ENCODE assay signal across 9 cellular contexts in genomic region chr14:35827678-35828472, GRCh38. TPM values are rescaled to one million over a fixed set of nuclear protein-coding genes. Genes with fewer than 3 reads are reported as not detected.
DNase-seq lines count a peak whose midpoint lies in the region; ATAC-seq and TF ChIP-seq lines count a peak whose summit lies in the region.
"Had no signal": no experiment of that assay in that cellular context is flagged by ENCODE, and none has a peak within 500 bp of the region (broad histone marks: within the 10 kb centered on the region; RNA-seq: fewer than 3 reads in every experiment).

No MANE protein-coding gene starts in this region.

- CTCF ChIA-PET in activated B cell treated with CpG ODN at 0.5 μM for 24 hours (lab: Charles Lee) = no interaction called here

- TF ChIP-seq POLR2A in stomach (IDR thresholded peaks at IDR 0.05) = no peak

- no peak overlapping the region for H3K27ac Mint-ChIP-seq in stimulated activated naive CD8-positive, alpha-beta T cell treated with anti-CD3 and anti-CD28 coated beads, Interleukin-15, Interleukin-2, amounts not matched to agents 100 ng/mL and 50 ng/mL, for 24 hours
- no peak overlapping the region for H3K27ac Mint-ChIP-seq in activated B cell treated with CpG ODN at 0.5 μM for 24 hours

- POLR2A ChIA-PET in activated B cell treated with CpG ODN at 0.5 μM for 24 hours (lab: Charles Lee) = interaction anchor here (0.6 kb wide), 1 partner anchor 35 kb away, joined by 3 read pairs; no protein-coding TSS in a partner anchor

- peak overlapping the region; percentile 91 for H3K4me3 Mint-ChIP-seq in stimulated activated naive CD8-positive, alpha-beta T cell treated with anti-CD3 and anti-CD28 coated beads, Interleukin-15, Interleukin-2, amounts not matched to agents 100 ng/mL and 50 ng/mL, for 24 hours
- peak overlapping the region; percentile 87 for H3K4me3 Mint-ChIP-seq in activated B cell treated with CpG ODN at 0.5 μM for 24 hours

- H3K36me3 ChIP-seq in iPS-15b (ENCODE audit: control insufficient read depth, insufficient read depth, low read length) (no peaks in the 10 kb centered on the region), stomach (peaks cover 4 to 16% (median 14%) of the 10 kb centered on the region in 4 donors)

- H3K4me1 ChIP-seq in iPS-15b (ENCODE audit: control insufficient read depth, insufficient read depth, low read length) (no peaks in the 10 kb centered on the region), stomach (peaks cover 6 to 17% (median 10%) of the 10 kb centered on the region in 4 donors)

- H3K27me3 ChIP-seq in iPS-15b (ENCODE audit: control insufficient read depth, insufficient read depth, low read length) (no peaks in the 10 kb centered on the region), stomach (no peaks in the 10 kb centered on the region)

- peaks cover 13% of the 10 kb centered on the region for H3K36me3 Mint-ChIP-seq in stimulated activated naive CD8-positive, alpha-beta T cell treated with anti-CD3 and anti-CD28 coated beads, Interleukin-15, Interleukin-2, amounts not matched to agents 100 ng/mL and 50 ng/mL, for 24 hours (ENCODE audit: low read depth)
- peaks cover 14% of the 10 kb centered on the region for H3K36me3 Mint-ChIP-seq in activated B cell treated with CpG ODN at 0.5 μM for 24 hours (ENCODE audit: low read depth)

- H3K27me3 Mint-ChIP-seq in stimulated activated naive CD8-positive, alpha-beta T cell treated with anti-CD3 and anti-CD28 coated beads, Interleukin-15, Interleukin-2, amounts not matched to agents 100 ng/mL and 50 ng/mL, for 24 hours = no peaks in the 10 kb centered on the region
- H3K27me3 Mint-ChIP-seq in activated B cell treated with CpG ODN at 0.5 μM for 24 hours = no peaks in the 10 kb centered on the region

- H3K27ac ChIP-seq in stomach = no peak overlapping the region

- H3K4me3 ChIP-seq in iPS-15b (ENCODE audit: low read depth, low read length) (peak overlapping the region; percentile 100), stomach (no peak overlapping the region)

- no peak for TF ChIP-seq CTCF in activated B cell treated with CpG ODN at 0.5 μM for 24 hours (IDR thresholded peaks at IDR 0.05)
- no peak for TF ChIP-seq CTCF in stomach (IDR thresholded peaks at IDR 0.05)

- no peak for ATAC-seq in stimulated activated naive CD8-positive, alpha-beta T cell treated with anti-CD3 and anti-CD28 coated beads, Interleukin-15, Interleukin-2, amounts not matched to agents 100 U/mL and 50 U/mL, for 24 hours
- ATAC-seq in activated B cell treated with CpG ODN at 0.5 μM for 24 hours (ENCODE audit: low read depth) (no peak), HG02798 (IDR thresholded peaks at IDR 0.05; ENCODE audit: poor library complexity, unreplicated experiment) (no peak), HG03439 (IDR thresholded peaks at IDR 0.05; ENCODE audit: unreplicated experiment) (no peak)
- ATAC-seq: activated CD4-positive, CD25-positive, alpha-beta regulatory T cell treated with anti-CD3 and anti-CD28 coated beads, Interleukin-2, amount 50 U/mL, for 24 hours had no signal

- H3K9ac ChIP-seq in iPS-15b (ENCODE audit: low read depth, low read length) = no peak overlapping the region

- intact Hi-C loops in activated B cell treated with CpG ODN at 0.5 μM for 24 hours (cut with micrococcal nuclease) (loop anchor here (5.0 to 10.0 kb wide), 4 partner anchors 781 to 1293 kb away; partner anchors contain the start of genes CFL2, EAPP and FAM177A1), stomach (cut with DNase I; ENCODE audit: low total_unique reads) (no loop called here)

- no peak for DNase-seq in stimulated activated naive CD8-positive, alpha-beta T cell treated with anti-CD3 and anti-CD28 coated beads, Interleukin-15, Interleukin-2, amounts not matched to agents 100 U/mL and 50 U/mL, for 24 hours
- DNase-seq in activated B cell treated with CpG ODN at 0.5 μM for 24 hours (no peak), stomach (no peak), AG08396 (ENCODE audit: low spot score) (no peak)

- no peak for TF ChIP-seq EP300 in stomach (IDR thresholded peaks at IDR 0.05)

- H3K4me1 Mint-ChIP-seq in stimulated activated naive CD8-positive, alpha-beta T cell treated with anti-CD3 and anti-CD28 coated beads, Interleukin-15, Interleukin-2, amounts not matched to agents 100 ng/mL and 50 ng/mL, for 24 hours (ENCODE audit: low read depth) = peaks cover 24% of the 10 kb centered on the region
- H3K4me1 Mint-ChIP-seq in activated B cell treated with CpG ODN at 0.5 μM for 24 hours = peaks cover 19% of the 10 kb centered on the region

- no peaks in the 10 kb centered on the region for H3K9me3 Mint-ChIP-seq in stimulated activated naive CD8-positive, alpha-beta T cell treated with anti-CD3 and anti-CD28 coated beads, Interleukin-15, Interleukin-2, amounts not matched to agents 100 ng/mL and 50 ng/mL, for 24 hours
- no peaks in the 10 kb centered on the region for H3K9me3 Mint-ChIP-seq in activated B cell treated with CpG ODN at 0.5 μM for 24 hours

- H3K9me3 ChIP-seq in iPS-15b (ENCODE audit: control insufficient read depth, insufficient read depth, low read length) = no peaks in the 10 kb centered on the region
- no peaks in the 10 kb centered on the region for H3K9me3 ChIP-seq in stomach

- WGBS in stomach, 5 donors = 88 to 93% (median 89%) methylated on average over 11 of the region's 11 CpGs

RNA-seq across cellular contexts. Expression of gene BRMS1L, which starts 1.7 kb away (rescaled TPM):
- 3.7 and 4.4 TPM in 2 replicates for total RNA-seq in activated B cell treated with CpG ODN at 0.5 μM for 24 hours
- 1 to 10 TPM in 4 of 5 donors, not detected in 1; 1.4 to 9.7 (median 5.5) TPM for total RNA-seq in stomach
- 1 to 10 TPM; 4.4 to 7.8 (median 7.0) TPM for polyA plus RNA-seq in stomach

RNA-seq across cellular contexts. Expression of gene RALGAPA1, which starts 18.8 kb away (rescaled TPM):
- total RNA-seq in activated B cell treated with CpG ODN at 0.5 μM for 24 hours (46.4 and 57.4 TPM in 2 replicates), stomach (100 to 1,000 TPM; 113 to 482 (median 200) TPM)
- 10 to 100 TPM in 2 of 3 donors, 1 to 10 TPM in 1; 6.0 to 16.8 (median 11.6) TPM for polyA plus RNA-seq in stomach
